Comparison of ENCODE assay signal across 8 cellular contexts in genomic region chr16:89506113-89506504, GRCh38. TPM values are rescaled to one million over a fixed set of nuclear protein-coding genes. Genes with fewer than 3 reads are reported as not detected.
A peak's percentile ranks its signal among the peaks of the same experiment; 100 is the strongest.
DNase-seq lines count a peak whose midpoint lies in the region; ATAC-seq and TF ChIP-seq lines count a peak whose summit lies in the region.

No MANE protein-coding gene starts in this region.

- no peaks in the 10 kb centered on the region for H3K27me3 Mint-ChIP-seq in Calu3 (ENCODE audit: unreplicated experiment)
- H3K27me3 Mint-ChIP-seq in T-helper 17 cell, result no peaks in the 10 kb centered on the region

- H3K27ac Mint-ChIP-seq in Calu3 (ENCODE audit: unreplicated experiment) (peak overlapping the region; percentile 94), T-helper 17 cell (peak overlapping the region; percentile 95)

- H3K9me3 ChIP-seq in T-helper 17 cell (ENCODE audit: control insufficient read depth, low read length, poor library complexity, severe bottlenecking) (no peaks in the 10 kb centered on the region), osteoblast (ENCODE audit: low read depth, low read length) (no peaks in the 10 kb centered on the region)

- H2AFZ ChIP-seq in osteoblast (ENCODE audit: low read length), result no peak overlapping the region

- peaks cover 10% of the 10 kb centered on the region for H4K20me1 ChIP-seq in osteoblast (ENCODE audit: insufficient read depth, low read length)

- H3K36me3 Mint-ChIP-seq in Calu3 (ENCODE audit: insufficient read depth, unreplicated experiment) (peaks cover 70% of the 10 kb centered on the region), T-helper 17 cell (ENCODE audit: low read depth) (no peaks in the 10 kb centered on the region)

- intact Hi-C loops in Calu3 (cut with micrococcal nuclease; ENCODE audit: unreplicated experiment), result loop anchor here (5.0 kb wide), 1 partner anchor 174 kb away; no protein-coding TSS in a partner anchor

- TF ChIP-seq CTCF in Calu3 (IDR thresholded peaks at IDR 0.05; ENCODE audit: unreplicated experiment), result no peak
- no peak for TF ChIP-seq CTCF in osteoblast (IDR thresholded peaks at IDR 0.05; ENCODE audit: extremely low read depth, low read depth, low read length)

- TF ChIP-seq POLR2A in erythroblast (IDR thresholded peaks at IDR 0.05; ENCODE audit: low read length), result no peak

- BruUV-seq in Calu3 (replicated peaks; lab: Mats Ljungman, UMichigan), result no TSS peak

- peaks cover 41% of the 10 kb centered on the region for H3K79me2 ChIP-seq in osteoblast (ENCODE audit: insufficient read depth, low read length)

- H3K4me1 Mint-ChIP-seq in Calu3 (ENCODE audit: low read depth, unreplicated experiment) (peaks cover 34% of the 10 kb centered on the region), T-helper 17 cell (peaks cover 24% of the 10 kb centered on the region)

- peak overlapping the region; percentile 35 for H3K4me2 ChIP-seq in osteoblast (ENCODE audit: insufficient read depth, low read length)

- no peak overlapping the region for H3K4me3 ChIP-seq in osteoblast (ENCODE audit: insufficient read depth, low read length)

- CTCF ChIA-PET in Calu3 (lab: Charles Lee), result no interaction called here

- H3K9me3 Mint-ChIP-seq in Calu3 (ENCODE audit: low read depth, unreplicated experiment), result no peaks in the 10 kb centered on the region

- peaks cover 9% of the 10 kb centered on the region for H3K36me3 ChIP-seq in osteoblast (ENCODE audit: insufficient read depth, low read length)

- ATAC-seq in T-helper 17 cell, result no peak

- DNase-seq in Calu3 (no peak), T-helper 17 cell (no peak), erythroblast (lab: John Stamatoyannopoulos, UW) (peak; percentile 42 to 51), osteoblast (ENCODE audit: insufficient read length, low spot score, missing footprints) (no peak), AG08395 (ENCODE audit: low spot score) (no peak), MV-4-11 (lab: John Stamatoyannopoulos, UW) (no peak), NCI-H1105 (lab: John Stamatoyannopoulos, UW) (no peak), SKM-1 (lab: John Stamatoyannopoulos, UW; ENCODE audit: unreplicated experiment) (no peak)

- H3K27ac ChIP-seq in osteoblast (ENCODE audit: low read depth, low read length), result peak overlapping the region; percentile 71

- peak overlapping the region; percentile 64 for H3K4me3 Mint-ChIP-seq in Calu3 (ENCODE audit: low read depth, unreplicated experiment)
- H3K4me3 Mint-ChIP-seq in T-helper 17 cell, result peak overlapping the region; percentile 91

- H3K4me1 ChIP-seq in osteoblast (ENCODE audit: insufficient read depth, low read length), result peaks cover 39% of the 10 kb centered on the region

- no peaks in the 10 kb centered on the region for H3K27me3 ChIP-seq in osteoblast (ENCODE audit: insufficient read depth, low read length)

RNA-seq across cellular contexts. Expression of gene SPG7, which starts 2.1 kb away (rescaled TPM):
- total RNA-seq in Calu3 (2022), result 174 and 186 TPM in 2 replicates
- total RNA-seq in T-helper 17 cell, result 100 to 1,000 TPM; 140 to 154 TPM
- 76.3 and 85.8 TPM in 2 replicates for total RNA-seq in osteoblast

RNA-seq across cellular contexts. Expression of gene ANKRD11, which starts 15.7 kb away (rescaled TPM):
- total RNA-seq in Calu3 (2022) (227 and 242 TPM in 2 replicates), T-helper 17 cell (100 to 1,000 TPM; 197 to 251 TPM), osteoblast (78.4 and 97.4 TPM in 2 replicates)

RNA-seq across cellular contexts. Expression of gene RPL13, which starts 54.4 kb away (rescaled TPM):
- total RNA-seq in Calu3 (2022) (1,719 and 1,779 TPM in 2 replicates), T-helper 17 cell (1,000 to 10,000 TPM; 4,192 to 4,476 TPM), osteoblast (2,112 and 2,440 TPM in 2 replicates)

Comparison
In these comparisons a context has a peak if more than half of its experiments do, and no peak if none do; other contexts are left out.
1. DNase-seq: peak in erythroblast (2 of 2); none in Calu3 (single experiment), T-helper 17 cell (0 of 3), osteoblast (single experiment), AG08395 (single experiment), MV-4-11 (single experiment), NCI-H1105 (single experiment) and SKM-1 (single experiment).